Comparison of ENCODE assay signal across 8 cellular contexts in the genomic region with DNA sequence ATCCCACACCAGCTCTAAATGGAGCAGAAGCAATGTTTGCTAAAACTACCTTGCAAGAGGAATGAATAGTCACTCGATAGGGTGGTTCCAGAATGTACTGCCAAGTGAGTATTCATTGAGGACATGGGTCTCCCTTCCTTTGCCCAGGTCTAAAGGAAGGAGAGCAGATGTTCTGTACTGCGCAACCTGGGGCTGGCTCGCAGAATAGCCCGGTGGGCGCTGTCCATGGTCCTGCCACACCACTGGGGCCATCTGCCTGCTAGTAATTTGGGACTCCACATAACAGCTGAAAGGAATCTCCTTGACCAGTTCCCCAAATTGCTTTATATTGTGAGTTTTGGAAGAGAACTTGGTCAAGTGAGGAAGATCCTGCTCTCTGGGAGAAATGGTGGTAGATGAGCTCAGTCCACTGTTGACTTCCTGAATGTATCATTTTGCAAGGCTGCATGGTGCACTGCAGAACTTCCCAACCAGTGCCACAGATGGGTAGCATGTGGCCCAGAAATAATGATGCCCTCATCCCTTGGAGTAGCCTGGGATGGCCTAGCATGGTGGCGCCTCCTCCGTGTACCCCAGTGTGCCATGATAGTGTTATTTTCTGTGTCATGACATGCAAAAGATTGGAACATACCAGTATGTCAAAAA.
DNase-seq lines count a peak whose midpoint lies in the region; ATAC-seq and TF ChIP-seq lines count a peak whose summit lies in the region.

No MANE protein-coding gene starts in this region.

- POLR2A ChIA-PET in GM10248 (lab: Yijun Ruan, JAX): no interaction called here

- DNase-seq in GM10248 (ENCODE audit: extremely low spot score): peak; percentile 66
- DNase-seq in OCI-M2 (lab: John Stamatoyannopoulos, UW; ENCODE audit: unreplicated experiment): peak; percentile 2
- DNase-seq in activated naive CD4-positive, alpha-beta T cell treated with anti-CD3 and anti-CD28 coated beads, Interleukin-2, amount 50 U/mL, for 16 hours: peak; percentile 36
- DNase-seq in iPS-NIHi7 (ENCODE audit: extremely low spot score): peak; percentile 93
- peak; percentile 15 for DNase-seq in stimulated activated CD8-positive, alpha-beta memory T cell treated with anti-CD3 and anti-CD28 coated beads, Interleukin-4, amount 100 ng/mL, for 24 hours (ENCODE audit: low read depth)
- DNase-seq in SKM-1 (lab: John Stamatoyannopoulos, UW; ENCODE audit: unreplicated experiment): no peak
- DNase-seq in COLO668 (lab: John Stamatoyannopoulos, UW; ENCODE audit: unreplicated experiment): no peak

- TF ChIP-seq CTCF in GM10248 (IDR thresholded peaks at IDR 0.05; ENCODE audit: control extremely low read depth, extremely low read depth, low read depth, missing control alignments): no peak

- ATAC-seq in HG03196 (IDR thresholded peaks at IDR 0.05; ENCODE audit: unreplicated experiment): no peak

- CTCF ChIA-PET in GM10248 (lab: Yijun Ruan, JAX): interaction anchor here (0.9 kb wide), 1 partner anchor 20 kb away, joined by 3 read pairs; no protein-coding TSS in a partner anchor

Comparison
In these comparisons a context has a peak if more than half of its experiments do, and no peak if none do; other contexts are left out.
1. DNase-seq: peak in GM10248 (single experiment), OCI-M2 (single experiment), activated naive CD4-positive, alpha-beta T cell treated with anti-CD3 and anti-CD28 coated beads, Interleukin-2, amount 50 U/mL, for 16 hours (single experiment), iPS-NIHi7 (single experiment) and stimulated activated CD8-positive, alpha-beta memory T cell treated with anti-CD3 and anti-CD28 coated beads, Interleukin-4, amount 100 ng/mL, for 24 hours (single experiment); none in SKM-1 (single experiment) and COLO668 (single experiment).